8 cellular contexts compared by ENCODE assay signal in genomic region chr12:68334136-68334535, GRCh38. TPM values are rescaled to one million over a fixed set of nuclear protein-coding genes. Genes with fewer than 3 reads are reported as not detected.
DNase-seq lines count a peak whose midpoint lies in the region; ATAC-seq and TF ChIP-seq lines count a peak whose summit lies in the region.

No MANE protein-coding gene starts in this region.

- no peaks in the 10 kb centered on the region for H4K20me1 ChIP-seq in GM23338 (replicated peaks; ENCODE audit: insufficient read depth)

- no peak for DNase-seq in CD14-positive monocyte (ENCODE audit: low spot score)
- DNase-seq in GM23338 (ENCODE audit: low spot score), result peak; percentile 41
- peak; percentile 26 for DNase-seq in left kidney (ENCODE audit: low read depth, low spot score)
- no peak for DNase-seq in NAMALWA (ENCODE audit: low spot score)
- DNase-seq in tibial nerve (ENCODE audit: low spot score in 2 of 2), result no peak

- WGBS in tibial nerve, 2 donors, result 41 to 51% methylated on average over 4 of the region's 4 CpGs

- H3K27ac Mint-ChIP-seq in CD14-positive monocyte (peak overlapping the region in 4 of 7 donors; percentile 4 to 72 (median 30)), GM23338 (no peak overlapping the region)
- peak overlapping the region; percentile 60 for H3K27ac Mint-ChIP-seq in T-helper 1 cell treated with Interleukin-12 subunit alpha and Interleukin-12 subunit beta and Interleukin-4 antibody, amounts not matched to agents 30 μg/mL and 1 μg/mL, for 36 hours

- H3K27ac ChIP-seq in GM23338 (ENCODE audit: low read depth), result no peak overlapping the region
- no peak overlapping the region for H3K27ac ChIP-seq in tibial nerve

- H3K36me3 ChIP-seq in GM23338 (ENCODE audit: insufficient read depth), result no peaks in the 10 kb centered on the region
- peaks cover 0 to 10% (median 0%) of the 10 kb centered on the region in 3 donors for H3K36me3 ChIP-seq in tibial nerve

- H3K9me3 Mint-ChIP-seq in CD14-positive monocyte (no peaks in the 10 kb centered on the region), GM23338 (no peaks in the 10 kb centered on the region)
- no peaks in the 10 kb centered on the region for H3K9me3 Mint-ChIP-seq in T-helper 1 cell treated with Interleukin-12 subunit alpha and Interleukin-12 subunit beta and Interleukin-4 antibody, amounts not matched to agents 30 μg/mL and 1 μg/mL, for 36 hours

- intact Hi-C loops in CD14-positive monocyte (cut with micrococcal nuclease), result loop anchor here (5.0 kb wide), 1 partner anchor 278 kb away; the partner anchor contains the start of gene RAP1B (in 2 of the 2)

- H3K4me1 Mint-ChIP-seq in CD14-positive monocyte (peaks cover 30% of the 10 kb centered on the region), GM23338 (peaks cover 42% of the 10 kb centered on the region)
- peaks cover 39% of the 10 kb centered on the region for H3K4me1 Mint-ChIP-seq in T-helper 1 cell treated with Interleukin-12 subunit alpha and Interleukin-12 subunit beta and Interleukin-4 antibody, amounts not matched to agents 30 μg/mL and 1 μg/mL, for 36 hours (ENCODE audit: low read depth)

- no peak for TF ChIP-seq POLR2A in tibial nerve (IDR thresholded peaks at IDR 0.05)

- no peak overlapping the region for H2AFZ ChIP-seq in GM23338

- H3K27me3 Mint-ChIP-seq in CD14-positive monocyte (ENCODE audit: low read depth in 3 of 3) (no peaks in the 10 kb centered on the region), GM23338 (ENCODE audit: insufficient read depth, low read depth, poor library complexity) (peaks cover 2% of the 10 kb centered on the region)
- H3K27me3 Mint-ChIP-seq in T-helper 1 cell treated with Interleukin-12 subunit alpha and Interleukin-12 subunit beta and Interleukin-4 antibody, amounts not matched to agents 30 μg/mL and 1 μg/mL, for 36 hours (ENCODE audit: low read depth), result peaks cover 6% of the 10 kb centered on the region

- H3K9me2 ChIP-seq in GM23338 (ENCODE audit: insufficient read depth), result no peaks in the 10 kb centered on the region

- ATAC-seq in GM23338 (peak; percentile 12), GM19467 (IDR thresholded peaks at IDR 0.05; ENCODE audit: unreplicated experiment) (no peak), GM21737 (IDR thresholded peaks at IDR 0.05; ENCODE audit: unreplicated experiment) (no peak)

- H3K4me3 Mint-ChIP-seq in CD14-positive monocyte, result no peak overlapping the region
- no peak overlapping the region for H3K4me3 Mint-ChIP-seq in GM23338
- H3K4me3 Mint-ChIP-seq in T-helper 1 cell treated with Interleukin-12 subunit alpha and Interleukin-12 subunit beta and Interleukin-4 antibody, amounts not matched to agents 30 μg/mL and 1 μg/mL, for 36 hours, result peak overlapping the region; percentile 88

- TF ChIP-seq EP300 in tibial nerve (IDR thresholded peaks at IDR 0.05), result no peak

- H3K4me3 ChIP-seq in GM23338 (no peak overlapping the region), tibial nerve (no peak overlapping the region)

- 0 out of 2 replicates have a peak, but pooled peaks cover 5% of the 10 kb centered on the region for H3F3A ChIP-seq in GM23338 (replicated peaks; ENCODE audit: low read depth)

- peaks cover 0 to 2% of the 10 kb centered on the region in 2 donors for H3K36me3 Mint-ChIP-seq in CD14-positive monocyte
- H3K36me3 Mint-ChIP-seq in GM23338 (ENCODE audit: low read depth), result no peaks in the 10 kb centered on the region; the same call in 2 of the 3 replicates
- H3K36me3 Mint-ChIP-seq in T-helper 1 cell treated with Interleukin-12 subunit alpha and Interleukin-12 subunit beta and Interleukin-4 antibody, amounts not matched to agents 30 μg/mL and 1 μg/mL, for 36 hours (ENCODE audit: low read depth), result peaks cover 4% of the 10 kb centered on the region

- H3K4me1 ChIP-seq in GM23338 (ENCODE audit: insufficient read depth) (peaks cover 24% of the 10 kb centered on the region), tibial nerve (peaks cover 0 to 23% (median 5%) of the 10 kb centered on the region in 4 donors)

- H3K4me2 ChIP-seq in GM23338, result no peak overlapping the region

- peak; percentile 17 for TF ChIP-seq CTCF in CD14-positive monocyte (IDR thresholded peaks at IDR 0.05)
- TF ChIP-seq CTCF in GM23338 (conservative IDR thresholded peaks at IDR 0.05; ENCODE audit: low read depth in 2 of 2), result peak; percentile 18 to 71; a peak in 2 of 4 replicates
- TF ChIP-seq CTCF in tibial nerve (IDR thresholded peaks at IDR 0.05), result no peak

- no peaks in the 10 kb centered on the region for H3K9me3 ChIP-seq in tibial nerve

- H3K27me3 ChIP-seq in GM23338 (ENCODE audit: insufficient read depth) (no peaks in the 10 kb centered on the region), tibial nerve (no peaks in the 10 kb centered on the region)

- H3K79me2 ChIP-seq in GM23338 (replicated peaks; ENCODE audit: insufficient read depth), result no peaks in the 10 kb centered on the region

TF ChIP-seq in GM23338, 12 proteins besides CTCF, POLR2A, EP300 and RAD21:
- TF ChIP-seq JUNB (IDR thresholded peaks at IDR 0.05; ENCODE audit: unreplicated experiment), result no peak
- TF ChIP-seq STAT1 (IDR thresholded peaks at IDR 0.05; ENCODE audit: unreplicated experiment), result no peak
- TF ChIP-seq EZH2phosphoT487 (IDR thresholded peaks at IDR 0.05; ENCODE audit: unreplicated experiment), result no peak
- TF ChIP-seq EZH2 (IDR thresholded peaks at IDR 0.05; ENCODE audit: low read depth, unreplicated experiment), result no peak
- TF ChIP-seq REST (IDR thresholded peaks at IDR 0.05; ENCODE audit: unreplicated experiment), result no peak
TF ChIP-seq in GM23338: peak in this region for 0.

RNA-seq across cellular contexts. Expression of gene MDM1, which starts 2.0 kb away (rescaled TPM):
- polyA plus RNA-seq in CD14-positive monocyte (10 to 100 TPM in 1 of 2 donors, 1 to 10 TPM in 1; 6.7 to 10.9 TPM), GM23338 (2016; fragmentation: Nextera tagmentation; extraction: Ambion mirVana) (11.6 and 13.6 TPM in 2 replicates)
- 18.9 and 23.3 TPM in 2 replicates for total RNA-seq in GM23338 (2014; rRNA removed; shearing (Covaris generic))
- 10 to 100 TPM; 11.2 to 49.8 (median 23.3) TPM for total RNA-seq in tibial nerve

Comparison
In these comparisons a context has a peak if more than half of its experiments do, and no peak if none do; other contexts are left out.
1. DNase-seq: peak in GM23338 (single experiment) and left kidney (single experiment); none in CD14-positive monocyte (single experiment), NAMALWA (single experiment) and tibial nerve (0 of 2).
2. CTCF ChIP-seq: peak in CD14-positive monocyte (single experiment) and GM23338 (2 of 2); none in tibial nerve (0 of 5).